ENCODE assay signal across 12 cellular contexts in the genomic region with DNA sequence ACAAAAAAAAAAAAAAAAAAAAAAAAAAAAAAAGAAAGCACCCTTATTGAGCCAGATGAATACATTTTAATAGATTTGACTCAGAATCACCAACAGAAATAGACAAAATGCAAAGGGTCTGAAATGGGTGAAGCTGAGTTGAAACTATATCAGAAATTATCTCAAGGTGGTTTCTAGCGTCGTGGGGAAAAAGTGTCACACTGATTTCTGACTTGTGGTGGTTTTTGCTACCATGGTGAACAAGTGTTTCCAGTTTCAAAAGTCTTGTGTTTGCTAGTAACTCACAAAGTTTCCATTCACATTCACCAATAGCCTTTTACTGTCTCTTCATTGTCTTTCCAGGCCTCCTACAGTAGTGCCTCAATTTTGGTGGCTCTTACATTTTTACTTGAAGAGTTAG.
DNase-seq lines count a peak whose midpoint lies in the region; ATAC-seq and TF ChIP-seq lines count a peak whose summit lies in the region.
"Had no signal": no experiment of that assay in that cellular context is flagged by ENCODE, and none has a peak within 500 bp of the region (broad histone marks: within the 10 kb centered on the region; RNA-seq: fewer than 3 reads in every experiment).

No MANE protein-coding gene starts in this region.

- H3K36me3 ChIP-seq in testis (ENCODE audit: low read depth, missing control alignments): no peaks in the 10 kb centered on the region
- H3K36me3 ChIP-seq: heart left ventricle had no signal

- no peak overlapping the region for H3K27ac ChIP-seq in testis
- H3K27ac ChIP-seq: heart left ventricle had no signal

- H3K4me3 ChIP-seq in testis: no peak overlapping the region
- H3K4me3 ChIP-seq: heart left ventricle had no signal

- no peak for TF ChIP-seq POLR2A in testis (IDR thresholded peaks at IDR 0.05)

- H3K4me1 ChIP-seq in testis: no peaks in the 10 kb centered on the region
- H3K4me1 ChIP-seq: heart left ventricle had no signal

- H3K27me3 ChIP-seq in testis: no peaks in the 10 kb centered on the region
- H3K27me3 ChIP-seq: heart left ventricle had no signal

- intact Hi-C loops in testis (cut with DNase I; ENCODE audit: low total_unique reads): no loop called here

- no peak for DNase-seq in NCI-H2107 (lab: John Stamatoyannopoulos, UW)
- no peak for DNase-seq in testis
- no peak for DNase-seq in NCI-H1417 (lab: John Stamatoyannopoulos, UW)
- no peak for DNase-seq in DMS53 treated with DMSO at 0.1 percent for 48 hours (lab: John Stamatoyannopoulos, UW; ENCODE audit: unreplicated experiment)
- DNase-seq: C1 segment of cervical spinal cord, heart left ventricle, KBM-7, T1000 had no signal

- no peaks in the 10 kb centered on the region for H3K9me3 ChIP-seq in testis
- H3K9me3 ChIP-seq: heart left ventricle had no signal

- no peak for TF ChIP-seq CTCF in testis (IDR thresholded peaks at IDR 0.05)

- ATAC-seq in GM18498 (IDR thresholded peaks at IDR 0.05; ENCODE audit: unreplicated experiment) (peak; percentile 88), GM19372 (IDR thresholded peaks at IDR 0.05; ENCODE audit: low read depth, unreplicated experiment) (peak; percentile 86), HG02852 (IDR thresholded peaks at IDR 0.05; ENCODE audit: unreplicated experiment) (peak; percentile 96), HG03565 (IDR thresholded peaks at IDR 0.05; ENCODE audit: unreplicated experiment) (peak; percentile 91)
- ATAC-seq: heart left ventricle had no signal

- 89% methylated on average over 2 of the region's 2 CpGs for WGBS in testis, 2 donors
